In the genomic region with DNA sequence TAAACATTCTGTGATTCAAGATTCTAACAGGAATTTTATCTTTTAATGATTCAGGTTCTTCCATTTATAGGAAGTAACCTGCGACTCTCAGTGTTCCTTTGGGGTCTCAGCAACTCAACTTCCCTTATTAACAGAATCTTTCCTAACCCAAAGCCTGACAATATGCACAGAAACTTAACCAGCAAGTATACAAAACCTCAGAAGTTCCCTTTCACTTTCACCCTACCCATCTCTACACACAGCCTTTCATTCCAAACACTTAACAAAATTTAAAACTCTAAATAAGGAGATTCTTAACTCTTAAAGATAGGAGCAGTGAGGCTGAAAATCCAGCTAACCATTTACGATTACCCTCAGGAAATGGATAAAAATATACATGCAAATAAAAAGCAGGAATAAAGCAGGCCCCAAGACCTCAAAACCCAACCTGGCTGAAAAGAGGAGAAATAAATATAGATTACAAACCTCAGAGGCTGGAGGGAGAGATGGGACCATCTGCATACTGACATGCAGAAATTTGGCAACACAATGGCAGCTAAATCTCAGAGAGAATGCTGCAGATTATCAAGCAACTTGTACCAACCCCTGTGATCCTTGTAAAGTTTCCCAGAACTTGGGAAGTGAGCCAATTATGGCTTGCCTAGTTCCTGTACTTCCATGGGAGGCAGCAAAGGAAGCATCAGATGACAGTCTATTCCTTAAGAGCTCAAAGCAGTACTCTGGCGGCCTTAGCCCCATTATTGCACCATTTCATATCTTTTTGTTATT, we compare ENCODE assay signal across 8 cellular contexts.
A peak's percentile ranks its signal among the peaks of the same experiment; 100 is the strongest.
DNase-seq lines count a peak whose midpoint lies in the region; ATAC-seq and TF ChIP-seq lines count a peak whose summit lies in the region.

No MANE protein-coding gene starts in this region.

- peaks cover 79 to 97% (median 95%) of the 10 kb centered on the region in 11 experiments for H3K27me3 ChIP-seq in BLaER1 treated with 17β-estradiol and CSF1 and Interleukin-3, amounts not matched to agents 10 nM and 100 nM

- peak overlapping the region; percentile 36 to 62 (median 54) for H3K4me2 ChIP-seq in BLaER1 treated with 17β-estradiol and CSF1 and Interleukin-3, amounts not matched to agents 10 nM and 100 nM

- peak overlapping the region; percentile 35 for H3K4me3 Mint-ChIP-seq in activated naive CD8-positive, alpha-beta T cell
- no peak overlapping the region for H3K4me3 Mint-ChIP-seq in mesothelial cell of epicardium

- peaks cover under 1% of the 10 kb centered on the region for H3K36me3 Mint-ChIP-seq in activated naive CD8-positive, alpha-beta T cell
- H3K36me3 Mint-ChIP-seq in mesothelial cell of epicardium = no peaks in the 10 kb centered on the region

- TF ChIP-seq CTCF in mesothelial cell of epicardium (IDR thresholded peaks at IDR 0.05; ENCODE audit: unreplicated experiment) = no peak

- H3K27me3 Mint-ChIP-seq in activated naive CD8-positive, alpha-beta T cell = no peaks in the 10 kb centered on the region
- no peaks in the 10 kb centered on the region for H3K27me3 Mint-ChIP-seq in mesothelial cell of epicardium (ENCODE audit: low read depth)

- peaks cover 0 to 76% (median 53%) of the 10 kb centered on the region in 11 experiments; a peak in 16 of 22 replicates for H4K20me1 ChIP-seq in BLaER1 treated with 17β-estradiol and CSF1 and Interleukin-3, amounts not matched to agents 10 nM and 100 nM

- H3K9me3 ChIP-seq in BLaER1 treated with 17β-estradiol and CSF1 and Interleukin-3, amounts not matched to agents 10 nM and 100 nM (replicated peaks in 1 of 11) = no peaks in the 10 kb centered on the region

- DNase-seq in mesothelial cell of epicardium (ENCODE audit: low spot score in 2 of 2, unreplicated experiment in 2 of 2) = no peak
- DNase-seq in NCI-H1048 (lab: John Stamatoyannopoulos, UW) = no peak

- H3K9me3 Mint-ChIP-seq in activated naive CD8-positive, alpha-beta T cell (ENCODE audit: low read depth) = no peaks in the 10 kb centered on the region
- H3K9me3 Mint-ChIP-seq in mesothelial cell of epicardium = peaks cover 3% of the 10 kb centered on the region

- no peaks in the 10 kb centered on the region for H3K36me3 ChIP-seq in BLaER1 treated with 17β-estradiol and CSF1 and Interleukin-3, amounts not matched to agents 10 nM and 100 nM

- no peak overlapping the region; a peak in 1 of 20 replicates for H3K4me3 ChIP-seq in BLaER1 treated with 17β-estradiol and CSF1 and Interleukin-3, amounts not matched to agents 10 nM and 100 nM

- H3K9ac ChIP-seq in BLaER1 treated with 17β-estradiol and CSF1 and Interleukin-3, amounts not matched to agents 10 nM and 100 nM = no peak overlapping the region; a peak in 1 of 22 replicates

- H3K27ac ChIP-seq in BLaER1 treated with 17β-estradiol and CSF1 and Interleukin-3, amounts not matched to agents 10 nM and 100 nM = peak overlapping the region in 6 of 11 experiments; percentile 0 to 23 (median 17); a peak in 6 of 22 replicates

- H3K27ac Mint-ChIP-seq in activated naive CD8-positive, alpha-beta T cell = peak overlapping the region; percentile 34
- peak overlapping the region; percentile 10 for H3K27ac Mint-ChIP-seq in mesothelial cell of epicardium

- peaks cover 19 to 35% (median 29%) of the 10 kb centered on the region in 10 experiments for H3K4me1 ChIP-seq in BLaER1 treated with 17β-estradiol and CSF1 and Interleukin-3, amounts not matched to agents 10 nM and 100 nM

- peak; percentile 17 for ATAC-seq in GM19468 (IDR thresholded peaks at IDR 0.05; ENCODE audit: extremely low read depth, unreplicated experiment)
- ATAC-seq in HG03460 (IDR thresholded peaks at IDR 0.05; ENCODE audit: unreplicated experiment) = peak; percentile 86
- no peak for ATAC-seq in GM19324 (IDR thresholded peaks at IDR 0.05; ENCODE audit: low FRiP score, unreplicated experiment)
- ATAC-seq in HG03439 (IDR thresholded peaks at IDR 0.05; ENCODE audit: unreplicated experiment) = no peak

- H3K4me1 Mint-ChIP-seq in activated naive CD8-positive, alpha-beta T cell (ENCODE audit: low read depth) = peaks cover 44% of the 10 kb centered on the region
- H3K4me1 Mint-ChIP-seq in mesothelial cell of epicardium = peaks cover 59% of the 10 kb centered on the region

Comparison
In these comparisons a context has a peak if more than half of its experiments do, and no peak if none do; other contexts are left out.
1. ATAC-seq: peak in GM19468 (single experiment) and HG03460 (single experiment); none in GM19324 (single experiment) and HG03439 (single experiment).